Comparison of ENCODE assay signal across 8 cellular contexts in the genomic region with DNA sequence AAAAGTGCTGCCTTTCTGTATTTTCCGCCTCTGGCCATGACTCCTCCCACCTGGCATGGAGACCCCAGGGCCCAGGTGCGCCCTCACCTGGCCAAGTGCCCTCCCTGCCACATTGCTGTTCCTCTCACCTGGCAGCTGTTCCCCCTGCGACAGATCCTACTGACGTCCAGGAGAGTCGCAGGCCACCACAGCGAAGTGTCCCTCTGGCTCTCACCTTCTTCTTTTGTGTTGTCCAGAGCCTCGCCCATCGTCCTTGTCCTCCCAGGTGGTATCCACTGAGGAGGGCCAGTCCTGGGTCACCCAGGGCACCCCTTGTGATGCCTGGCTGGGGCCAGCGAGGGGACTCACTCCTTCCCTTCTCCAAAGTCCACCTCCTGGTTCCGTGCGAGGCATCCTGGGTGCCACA. TPM values are rescaled to one million over a fixed set of nuclear protein-coding genes. Genes with fewer than 3 reads are reported as not detected.
A peak's percentile ranks its signal among the peaks of the same experiment; 100 is the strongest.
DNase-seq lines count a peak whose midpoint lies in the region; ATAC-seq and TF ChIP-seq lines count a peak whose summit lies in the region.

No MANE protein-coding gene starts in this region.

- H3K4me1 ChIP-seq in BLaER1 (peaks cover 95% of the 10 kb centered on the region), H9 (ENCODE audit: insufficient read depth, low read length) (no peaks in the 10 kb centered on the region), mammary epithelial cell (ENCODE audit: insufficient read depth, low read length) (peaks cover 13% of the 10 kb centered on the region)

- H3K27me3 Mint-ChIP-seq in H9 (ENCODE audit: low read depth) (peaks cover 44% of the 10 kb centered on the region), neural crest cell (ENCODE audit: low read depth) (peaks cover 38% of the 10 kb centered on the region)

- no peak overlapping the region for H2BK12ac ChIP-seq in H9 (ENCODE audit: insufficient read length, low read depth, low read length)

- H4K8ac ChIP-seq in H9 (replicated peaks; ENCODE audit: insufficient read length, low read depth, low read length): no peak overlapping the region

- H3K79me2 ChIP-seq in H9 (ENCODE audit: insufficient read depth, low read length): no peaks in the 10 kb centered on the region
- no peaks in the 10 kb centered on the region for H3K79me2 ChIP-seq in mammary epithelial cell (ENCODE audit: insufficient read depth, low read length)

- H3K36me3 Mint-ChIP-seq in H9 (ENCODE audit: insufficient read depth in 1 of 3, low read depth in 3 of 3) (no peaks in the 10 kb centered on the region), neural crest cell (ENCODE audit: low read depth) (no peaks in the 10 kb centered on the region)

- H3K18ac ChIP-seq in H9 (ENCODE audit: insufficient read length, low read depth, low read length): no peak overlapping the region

- in situ Hi-C loops in SK-MEL-5 (cut with HindIII; ENCODE audit: low pct_unique_long_range_greater_than_20kb, low sequenced_read_pairs) (no loop called here), mammary epithelial cell (cut with MboI; ENCODE audit: low sequenced_read_pairs in 2 of 2) (no loop called here)

- no peak overlapping the region for H2BK15ac ChIP-seq in H9 (ENCODE audit: low read depth, low read length)

- H2AFZ ChIP-seq in H9 (ENCODE audit: low read length) (no peak overlapping the region), mammary epithelial cell (ENCODE audit: low read depth, low read length) (no peak overlapping the region)

- H3K9me3 Mint-ChIP-seq in H9 (no peaks in the 10 kb centered on the region), neural crest cell (no peaks in the 10 kb centered on the region)

- no peak overlapping the region for H3K9ac ChIP-seq in BLaER1
- no peak overlapping the region for H3K9ac ChIP-seq in H9 (ENCODE audit: extremely low read depth, insufficient read length, low read length)
- no peak overlapping the region for H3K9ac ChIP-seq in mammary epithelial cell (ENCODE audit: insufficient read depth, low read length)

- no peak overlapping the region for H2AK5ac ChIP-seq in H9 (ENCODE audit: insufficient read length, low read length)

- H3K4me2 ChIP-seq in BLaER1: peak overlapping the region; percentile 100
- H3K4me2 ChIP-seq in H9 (ENCODE audit: insufficient read depth, insufficient read length, low read length): no peak overlapping the region
- H3K4me2 ChIP-seq in mammary epithelial cell (ENCODE audit: insufficient read depth, low read depth, low read length): no peak overlapping the region

- TF ChIP-seq CTCF in H9 (conservative IDR thresholded peaks at IDR 0.05) (peak; percentile 93), mammary epithelial cell (conservative IDR thresholded peaks at IDR 0.05 in 1 of 2, IDR thresholded peaks at IDR 0.05 in 1 of 2; ENCODE audit: extremely low read depth in 1 of 2, insufficient read depth in 1 of 2, low read depth in 1 of 2, low read length in 2 of 2) (peak; percentile 54 to 60), neural crest cell (conservative IDR thresholded peaks at IDR 0.05) (peak; percentile 62)

- intact Hi-C loops in mammary epithelial cell (cut with micrococcal nuclease): loop anchor here (2.0 kb wide), 3 partner anchors 30 to 88 kb away; no protein-coding TSS in a partner anchor

- no TSS peak for BruUV-seq in mammary epithelial cell (replicated peaks; lab: Mats Ljungman, UMichigan)

- dilution Hi-C loops in mammary epithelial cell (cut with HindIII; ENCODE audit: low sequenced_read_pairs): no loop called here

- no peak overlapping the region for H3K4ac ChIP-seq in H9 (ENCODE audit: low read depth, low read length)

- no peak overlapping the region for H3K23ac ChIP-seq in H9 (ENCODE audit: insufficient read length, low read depth, low read length)

- no peaks in the 10 kb centered on the region for H3K79me1 ChIP-seq in H9 (ENCODE audit: insufficient read depth, low read depth, low read length, poor library complexity, severe bottlenecking)

- no peak overlapping the region for H2BK120ac ChIP-seq in H9 (ENCODE audit: low read depth, low read length, poor library complexity, severe bottlenecking)

- no peak overlapping the region for H3T11ph ChIP-seq in H9 (ENCODE audit: low read length)

- CTCF ChIA-PET in mammary epithelial cell (lab: Charles Lee; ENCODE audit: low non-redundant PET): no interaction called here

- no peak overlapping the region for H3K14ac ChIP-seq in H9 (ENCODE audit: insufficient read depth, low read length)

- peaks cover 28% of the 10 kb centered on the region for H3K36me3 ChIP-seq in BLaER1
- H3K36me3 ChIP-seq in mammary epithelial cell (ENCODE audit: insufficient read depth, low read length): no peaks in the 10 kb centered on the region

- H4K5ac ChIP-seq in H9 (ENCODE audit: insufficient read length, low read depth, low read length): no peak overlapping the region

- H3K23me2 ChIP-seq in H9 (ENCODE audit: insufficient read length, low read depth, low read length, poor library complexity, severe bottlenecking): peaks cover 3% of the 10 kb centered on the region

- H3K27ac Mint-ChIP-seq in H9 (no peak overlapping the region), neural crest cell (ENCODE audit: unreplicated experiment) (no peak overlapping the region)

- WGBS in H9 (ENCODE audit: extremely low coverage, insufficient read length, low lambda C conversion rate): no CpG with 5 or more reads among the region's 11 CpGs
- 74% methylated on average over 5 of the region's 11 CpGs for WGBS in mammary epithelial cell (ENCODE audit: low coverage, missing lambda C conversion rate)

- H3K4me3 ChIP-seq in BLaER1 (no peak overlapping the region), mammary epithelial cell (replicated peaks in 1 of 3; ENCODE audit: insufficient read depth in 1 of 3, low read depth in 2 of 3, low read length in 3 of 3) (no peak overlapping the region)

- peaks cover 43% of the 10 kb centered on the region for H3K27me3 ChIP-seq in BLaER1
- peaks cover 8% of the 10 kb centered on the region; the same call in 1 of the 2 replicates for H3K27me3 ChIP-seq in H9 (ENCODE audit: insufficient read depth, low read length)
- H3K27me3 ChIP-seq in mammary epithelial cell (ENCODE audit: insufficient read depth, low read length): peaks cover 27% of the 10 kb centered on the region

- ATAC-seq in HG02884 (IDR thresholded peaks at IDR 0.05; ENCODE audit: unreplicated experiment) (no peak), HG02870 (IDR thresholded peaks at IDR 0.05; ENCODE audit: unreplicated experiment) (no peak)

- no peak overlapping the region for H2BK5ac ChIP-seq in H9 (ENCODE audit: insufficient read length, low read length)

- DNase-seq in H9 (peak; percentile 85), SK-MEL-5 (ENCODE audit: low read depth, low spot score) (peak; percentile 65), mammary epithelial cell (no peak), neural crest cell (ENCODE audit: low read depth, low spot score) (no peak), NCI-H446 (lab: John Stamatoyannopoulos, UW) (no peak)

- H3K56ac ChIP-seq in H9 (ENCODE audit: insufficient read length, low read depth, low read length): no peak overlapping the region

- H4K20me1 ChIP-seq in BLaER1 (peaks cover 72% of the 10 kb centered on the region), H9 (ENCODE audit: control insufficient read depth, insufficient read depth, insufficient read length) (no peaks in the 10 kb centered on the region), mammary epithelial cell (ENCODE audit: insufficient read depth, low read length) (peaks cover 2% of the 10 kb centered on the region)

- H3K27ac ChIP-seq in BLaER1 (no peak overlapping the region), H9 (ENCODE audit: insufficient read length, low read depth, low read length) (no peak overlapping the region), mammary epithelial cell (ENCODE audit: insufficient read depth, low read depth, low read length) (no peak overlapping the region)

- H3K4me3 Mint-ChIP-seq in H9: peak overlapping the region in 1 of 2 experiments; percentile 3; a peak in 2 of 5 replicates
- H3K4me3 Mint-ChIP-seq in neural crest cell: peak overlapping the region; percentile 83

- no peak overlapping the region for H2BK20ac ChIP-seq in H9 (ENCODE audit: low read depth, low read length, poor library complexity, severe bottlenecking)

- H3K4me1 Mint-ChIP-seq in H9 (peaks cover 29 to 31% of the 10 kb centered on the region in 2 experiments), neural crest cell (peaks cover 22% of the 10 kb centered on the region)

- H3K9me3 ChIP-seq in BLaER1: no peaks in the 10 kb centered on the region
- no peaks in the 10 kb centered on the region for H3K9me3 ChIP-seq in H9 (ENCODE audit: control insufficient read depth, low read depth, low read length)
- H3K9me3 ChIP-seq in mammary epithelial cell (replicated peaks; ENCODE audit: insufficient read depth, low read length): no peaks in the 10 kb centered on the region

- no peak overlapping the region for H4K91ac ChIP-seq in H9 (ENCODE audit: insufficient read length, low read depth, low read length)

RNA-seq across cellular contexts. Expression of a gene that starts 2.6 kb away (rescaled TPM):
- total RNA-seq in H9 (2021) (7.3 and 7.7 TPM in 2 replicates), mammary epithelial cell (under 1 TPM in 1 of 2 donors, not detected in 1; 0.14 TPM), neural crest cell (15.6 and 20.6 TPM in 2 replicates)
- 1.9 and 3.0 TPM in 2 replicates for total RNA-seq in SK-MEL-5 (2014; rRNA removed; shearing (Covaris generic))
- polyA plus RNA-seq in SK-MEL-5 (2015; cell fraction: cytosol; rRNA removed): 6.3 and 14.6 TPM in 2 replicates
- 54.2 and 102 TPM in 2 replicates for polyA plus RNA-seq in SK-MEL-5 (2015; cell fraction: nucleus; rRNA removed)
- 0.02 TPM for polyA plus RNA-seq in mammary epithelial cell
- not detected for polyA minus RNA-seq in mammary epithelial cell

Comparison
In these comparisons a context has a peak if more than half of its experiments do, and no peak if none do; other contexts are left out.
1. DNase-seq: peak in H9 (single experiment) and SK-MEL-5 (single experiment); none in mammary epithelial cell (single experiment), neural crest cell (single experiment) and NCI-H446 (0 of 2).
2. Peak in every context shown above with its lines, with median percentiles within 50 percentile points of each other: CTCF ChIP-seq.